ENCODE assay signal across 9 cellular contexts in genomic region chr3:185942907-185943306, GRCh38. TPM values are rescaled to one million over a fixed set of nuclear protein-coding genes. Genes with fewer than 3 reads are reported as not detected.
DNase-seq lines count a peak whose midpoint lies in the region; ATAC-seq and TF ChIP-seq lines count a peak whose summit lies in the region.
"Had no signal": no experiment of that assay in that cellular context is flagged by ENCODE, and none has a peak within 500 bp of the region (broad histone marks: within the 10 kb centered on the region; RNA-seq: fewer than 3 reads in every experiment).

No MANE protein-coding gene starts in this region.

- H3K4me3 ChIP-seq in SK-N-MC, result peak overlapping the region; percentile 70
- no peak overlapping the region for H3K4me3 ChIP-seq in lower lobe of right lung
- H3K4me3 ChIP-seq in vagina, result no peak overlapping the region
- H3K4me3 ChIP-seq in smooth muscle cell, result no peak overlapping the region

- H3K27ac ChIP-seq in SK-N-MC (peak overlapping the region; percentile 14; the same call in 1 of the 2 replicates), lower lobe of right lung (peak overlapping the region; percentile 49), vagina (peak overlapping the region; percentile 52), smooth muscle cell (ENCODE audit: low read depth) (no peak overlapping the region)

- no peaks in the 10 kb centered on the region for H4K20me1 ChIP-seq in smooth muscle cell (ENCODE audit: low read depth)

- peak; percentile 6 to 14 for ATAC-seq in activated T-cell treated with anti-CD3 and anti-CD28 coated beads, Interleukin-2, amount 50 U/mL, for 72 hours (replicated peaks in 1 of 2)
- ATAC-seq in lower lobe of right lung (no peak), left colon (no peak)

- H3F3A ChIP-seq in smooth muscle cell (ENCODE audit: low read depth), result no peaks in the 10 kb centered on the region

- peaks cover 2% of the 10 kb centered on the region; the same call in 1 of the 2 replicates for H3K36me3 ChIP-seq in SK-N-MC (ENCODE audit: insufficient read depth, low read length)
- H3K36me3 ChIP-seq in lower lobe of right lung, result no peaks in the 10 kb centered on the region
- no peaks in the 10 kb centered on the region for H3K36me3 ChIP-seq in vagina
- H3K36me3 ChIP-seq in smooth muscle cell (ENCODE audit: low read depth), result no peaks in the 10 kb centered on the region

- peaks cover 16% of the 10 kb centered on the region for H3K4me1 Mint-ChIP-seq in activated T-cell treated with anti-CD3 and anti-CD28 coated beads, Interleukin-2, amount 50 U/mL, for 72 hours (ENCODE audit: low read depth)
- H3K4me1 Mint-ChIP-seq: nephron progenitor cell had no signal

- H3K27me3 Mint-ChIP-seq in activated T-cell treated with anti-CD3 and anti-CD28 coated beads, Interleukin-2, amount 50 U/mL, for 72 hours (ENCODE audit: low read depth), result peaks cover 12% of the 10 kb centered on the region

- 96% methylated on average over 4 of the region's 4 CpGs for WGBS in smooth muscle cell (ENCODE audit: low lambda C conversion rate)

- H3K4me2 ChIP-seq in smooth muscle cell, result no peak overlapping the region

- H3K4me1 ChIP-seq in lower lobe of right lung (peaks cover 9% of the 10 kb centered on the region), vagina (peaks cover 12% of the 10 kb centered on the region), smooth muscle cell (ENCODE audit: low read depth) (no peaks in the 10 kb centered on the region)

- no peak for TF ChIP-seq CTCF in lower lobe of right lung (IDR thresholded peaks at IDR 0.05)
- no peak for TF ChIP-seq CTCF in vagina (IDR thresholded peaks at IDR 0.05)
- no peak for TF ChIP-seq CTCF in smooth muscle cell (IDR thresholded peaks at IDR 0.05; ENCODE audit: borderline replicate concordance, insufficient read depth, poor library complexity, severe bottlenecking)

- no peaks in the 10 kb centered on the region for H3K27me3 ChIP-seq in lower lobe of right lung (ENCODE audit: low read depth)
- H3K27me3 ChIP-seq in vagina, result no peaks in the 10 kb centered on the region
- no peaks in the 10 kb centered on the region for H3K27me3 ChIP-seq in smooth muscle cell (ENCODE audit: low read depth)

- peak overlapping the region in 1 of 2 donors; percentile 51 for H3K4me3 Mint-ChIP-seq in activated T-cell treated with anti-CD3 and anti-CD28 coated beads, Interleukin-2, amount 50 U/mL, for 72 hours
- H3K4me3 Mint-ChIP-seq: nephron progenitor cell had no signal

- H3K27ac Mint-ChIP-seq in activated T-cell treated with anti-CD3 and anti-CD28 coated beads, Interleukin-2, amount 50 U/mL, for 72 hours, result no peak overlapping the region
- H3K27ac Mint-ChIP-seq: nephron progenitor cell had no signal

- H3K9me3 ChIP-seq in SK-N-MC (ENCODE audit: low read depth, low read length), result no peaks in the 10 kb centered on the region
- no peaks in the 10 kb centered on the region for H3K9me3 ChIP-seq in lower lobe of right lung
- no peaks in the 10 kb centered on the region for H3K9me3 ChIP-seq in vagina
- H3K9me3 ChIP-seq in smooth muscle cell (replicated peaks; ENCODE audit: low read depth), result no peaks in the 10 kb centered on the region

- H3K36me3 Mint-ChIP-seq in activated T-cell treated with anti-CD3 and anti-CD28 coated beads, Interleukin-2, amount 50 U/mL, for 72 hours (ENCODE audit: insufficient read depth in 2 of 2), result peaks cover 1 to 2% of the 10 kb centered on the region in 2 donors

- no peak for TF ChIP-seq POLR2A in vagina (IDR thresholded peaks at IDR 0.05)

- H3K9ac ChIP-seq in SK-N-MC (ENCODE audit: insufficient read length), result no peak overlapping the region
- H3K9ac ChIP-seq in smooth muscle cell (ENCODE audit: low read depth), result no peak overlapping the region

- no peak for DNase-seq in activated T-cell treated with anti-CD3 and anti-CD28 coated beads, Interleukin-2, amount 50 U/mL, for 72 hours
- DNase-seq in activated T-cell treated with anti-CD3 and anti-CD28 coated beads, Interleukin-2, amount 50 U/mL, for 48 hours, result no peak
- DNase-seq in SK-N-MC (ENCODE audit: low read depth, low spot score) (no peak), lower lobe of right lung (no peak), vagina (ENCODE audit: extremely low spot score in 2 of 2) (no peak), smooth muscle cell (lab: John Stamatoyannopoulos, UW; ENCODE audit: unreplicated experiment) (no peak), foreskin melanocyte (no peak), left colon (no peak)

- no peaks in the 10 kb centered on the region for H3K9me3 Mint-ChIP-seq in activated T-cell treated with anti-CD3 and anti-CD28 coated beads, Interleukin-2, amount 50 U/mL, for 72 hours

- H2AFZ ChIP-seq in smooth muscle cell (ENCODE audit: low read depth), result no peak overlapping the region

- intact Hi-C loops in lower lobe of right lung (cut with DNase I) (no loop called here), vagina (cut with DNase I) (no loop called here), left colon (cut with DNase I, micrococcal nuclease) (no loop called here)

- no peaks in the 10 kb centered on the region for H3K79me2 ChIP-seq in smooth muscle cell (ENCODE audit: low read depth)

RNA-seq across cellular contexts. Expression of gene TRA2B, which starts 5.1 kb away (rescaled TPM):
- total RNA-seq in activated T-cell treated with anti-CD3 and anti-CD28 coated beads, Interleukin-2, amount 50 U/mL, for 72 hours, result 100 to 1,000 TPM; 215 to 233 TPM
- total RNA-seq in lower lobe of right lung, result 103 TPM
- total RNA-seq in vagina, result 145 TPM
- 260 and 265 TPM in 2 replicates for total RNA-seq in smooth muscle cell
- polyA plus RNA-seq in smooth muscle cell, result 119 and 135 TPM in 2 replicates
- total RNA-seq in left colon, result 10 to 100 TPM; 74.2 to 85.3 TPM

Comparison
In these comparisons a context has a peak if more than half of its experiments do, and no peak if none do; other contexts are left out.
1. ATAC-seq: peak in activated T-cell treated with anti-CD3 and anti-CD28 coated beads, Interleukin-2, amount 50 U/mL, for 72 hours (2 of 2); none in lower lobe of right lung (0 of 2) and left colon (single experiment).